Comparison of ENCODE assay signal across 19 cellular contexts in the genomic region with DNA sequence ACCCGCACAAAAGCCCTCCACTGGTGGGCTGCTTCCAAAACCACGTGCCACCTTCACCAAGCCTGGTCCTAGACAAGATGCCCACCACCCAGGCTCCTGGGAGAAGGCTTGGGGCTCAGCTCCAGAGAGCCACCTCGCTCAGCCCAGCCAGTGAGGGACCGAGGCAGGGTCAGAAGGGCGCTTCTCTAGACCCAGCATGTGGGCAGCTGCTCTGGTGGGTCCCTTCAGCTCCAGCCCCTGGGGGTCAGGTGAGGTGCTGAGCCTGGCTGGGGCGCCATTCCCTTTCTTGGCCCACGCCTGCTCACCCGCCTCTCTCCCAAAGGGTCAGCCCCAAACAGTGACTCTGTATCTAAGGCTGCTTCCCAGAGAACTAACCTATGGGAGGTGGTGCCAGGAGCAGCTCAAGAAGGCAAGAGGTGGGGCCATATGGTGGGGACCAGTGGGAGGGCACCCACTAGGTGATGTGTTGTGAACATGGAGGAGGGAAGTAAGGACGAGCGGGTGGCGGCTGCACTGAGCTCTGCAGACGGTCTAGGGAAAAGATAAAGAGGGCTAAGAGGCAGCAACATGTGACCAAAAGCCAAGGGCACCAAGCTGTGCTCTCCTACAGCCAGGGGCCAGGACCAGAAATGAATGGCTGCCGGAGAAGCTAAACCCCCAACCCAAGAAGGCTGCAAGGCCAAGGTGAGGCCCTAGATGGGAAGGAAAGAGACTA.
"Had no signal": no experiment of that assay in that cellular context is flagged by ENCODE, and none has a peak within 500 bp of the region (broad histone marks: within the 10 kb centered on the region; RNA-seq: fewer than 3 reads in every experiment).

No MANE protein-coding gene starts in this region.

- H3K4me1 ChIP-seq: breast epithelium, gastroesophageal sphincter, testis had no signal

- H3K4me3 Mint-ChIP-seq: activated naive CD8-positive, alpha-beta T cell treated with anti-CD3 and anti-CD28 coated beads for 36 hours; endodermal cell; natural killer cell treated with Interleukin-12 subunit alpha and Interleukin-12 subunit beta and Interleukin-15 and Interleukin-18, amount 100 ng/mL, for 72 hours; stimulated activated naive B cell treated with anti-CD40 and anti-IgM and Interleukin-4, amounts not matched to agents 10 μg/mL and 1 μg/mL and 100 μg/mL, for 72 hours; T-cell; T-helper 2 cell treated with Interferon-gamma antibody and Interleukin-4, amounts not matched to agents 5 μg/mL and 100 μg/mL, for 36 hours had no signal

- H3K27ac ChIP-seq: breast epithelium, gastroesophageal sphincter, testis, WERI-Rb-1 had no signal

- H3K4me1 Mint-ChIP-seq: endodermal cell had no signal

- H3K9me3 Mint-ChIP-seq: endodermal cell had no signal

- FAIRE-seq: astrocyte had no signal

- H3K27me3 Mint-ChIP-seq: activated naive CD8-positive, alpha-beta T cell treated with anti-CD3 and anti-CD28 coated beads for 36 hours; natural killer cell treated with Interleukin-12 subunit alpha and Interleukin-12 subunit beta and Interleukin-15 and Interleukin-18, amount 100 ng/mL, for 72 hours; stimulated activated naive B cell treated with anti-CD40 and anti-IgM and Interleukin-4, amounts not matched to agents 10 μg/mL and 1 μg/mL and 100 μg/mL, for 72 hours; T-cell had no signal

- H3K27me3 ChIP-seq: breast epithelium, gastroesophageal sphincter, testis had no signal

- DNase-seq: activated CD4-positive, CD25-positive, alpha-beta regulatory T cell treated with anti-CD3 and anti-CD28 coated beads, Interleukin-2, amount 50 U/mL, for 72 hours; activated naive CD8-positive, alpha-beta T cell treated with anti-CD3 and anti-CD28 coated beads for 36 hours; activated T-cell treated with anti-CD3 and anti-CD28 coated beads, Interleukin-2, amount 50 U/mL, for 1 hour; cortex of kidney; endodermal cell; kidney glomerular epithelial cell; left ventricle myocardium superior; stimulated activated CD4-positive, alpha-beta T cell treated with anti-CD3 and anti-CD28 coated beads, Interleukin-2, amount 100 ng/mL, for 48 hours; stimulated activated CD8-positive, alpha-beta memory T cell treated with anti-CD3 and anti-CD28 coated beads, Interleukin-4, amount 100 ng/mL, for 48 hours; stimulated activated naive B cell treated with anti-CD40 and anti-IgM and Interleukin-4, amounts not matched to agents 10 μg/mL and 1 μg/mL and 100 μg/mL, for 72 hours; T-cell; testis; WERI-Rb-1 had no signal

- ATAC-seq: gastroesophageal sphincter; left ventricle myocardium superior; sciatic nerve; stimulated activated naive B cell treated with anti-CD40 and anti-IgM and Interleukin-4, amounts not matched to agents 10 μg/mL and 1 μg/mL and 100 μg/mL, for 72 hours; T-cell had no signal

- H3K27ac Mint-ChIP-seq: activated naive CD8-positive, alpha-beta T cell treated with anti-CD3 and anti-CD28 coated beads for 36 hours; endodermal cell; natural killer cell treated with Interleukin-12 subunit alpha and Interleukin-12 subunit beta and Interleukin-15 and Interleukin-18, amount 100 ng/mL, for 72 hours; stimulated activated naive B cell treated with anti-CD40 and anti-IgM and Interleukin-4, amounts not matched to agents 10 μg/mL and 1 μg/mL and 100 μg/mL, for 72 hours; T-cell; T-helper 2 cell treated with Interferon-gamma antibody and Interleukin-4, amounts not matched to agents 5 μg/mL and 100 μg/mL, for 36 hours had no signal

- H3K4me3 ChIP-seq: breast epithelium, gastroesophageal sphincter, testis had no signal

- H3K9me3 ChIP-seq: breast epithelium, testis had no signal
